ENCODE assay signal across 17 cellular contexts in genomic region chr6:3801960-3802359, GRCh38. TPM values are rescaled to one million over a fixed set of nuclear protein-coding genes. Genes with fewer than 3 reads are reported as not detected.
DNase-seq lines count a peak whose midpoint lies in the region; ATAC-seq and TF ChIP-seq lines count a peak whose summit lies in the region.
"Had no signal": no experiment of that assay in that cellular context is flagged by ENCODE, and none has a peak within 500 bp of the region (broad histone marks: within the 10 kb centered on the region; RNA-seq: fewer than 3 reads in every experiment).

No MANE protein-coding gene starts in this region.

- TF ChIP-seq CTCF in GM06990 (IDR thresholded peaks at IDR 0.05; ENCODE audit: insufficient read depth, low read length, poor library complexity, severe bottlenecking) (no peak), mesothelial cell of epicardium (IDR thresholded peaks at IDR 0.05; ENCODE audit: unreplicated experiment) (no peak)

- no peak overlapping the region for H3K4me3 ChIP-seq in GM06990 (replicated peaks; ENCODE audit: low read depth, low read length)
- H3K4me3 ChIP-seq: adrenal gland had no signal

- no peaks in the 10 kb centered on the region for H3K36me3 Mint-ChIP-seq in mesothelial cell of epicardium
- H3K36me3 Mint-ChIP-seq: WTC11 had no signal

- intact Hi-C loops in head of caudate nucleus (cut with DNase I) (no loop called here), left colon (cut with DNase I, micrococcal nuclease) (no loop called here)

- ATAC-seq in GM18909 (IDR thresholded peaks at IDR 0.05; ENCODE audit: poor library complexity, unreplicated experiment): peak; percentile 71
- peak; percentile 49 for ATAC-seq in HG03354 (IDR thresholded peaks at IDR 0.05; ENCODE audit: poor library complexity, severe bottlenecking, unreplicated experiment)
- no peak for ATAC-seq in left colon
- ATAC-seq: Panc1 had no signal

- no peaks in the 10 kb centered on the region for H3K36me3 ChIP-seq in GM06990 (ENCODE audit: control insufficient read depth, insufficient read depth, low read length)
- H3K36me3 ChIP-seq: adrenal gland had no signal

- no peaks in the 10 kb centered on the region for H3K27me3 Mint-ChIP-seq in mesothelial cell of epicardium (ENCODE audit: low read depth)
- H3K27me3 Mint-ChIP-seq: stimulated activated naive CD8-positive, alpha-beta T cell treated with anti-CD3 and anti-CD28 coated beads, Interleukin-15, Interleukin-2, amounts not matched to agents 100 ng/mL and 50 ng/mL, for 24 hours had no signal

- H3K4me3 Mint-ChIP-seq in mesothelial cell of epicardium: no peak overlapping the region
- H3K4me3 Mint-ChIP-seq: stimulated activated naive CD8-positive, alpha-beta T cell treated with anti-CD3 and anti-CD28 coated beads, Interleukin-15, Interleukin-2, amounts not matched to agents 100 ng/mL and 50 ng/mL, for 24 hours; WTC11 had no signal

- H3K4me1 Mint-ChIP-seq in mesothelial cell of epicardium: peaks cover 45% of the 10 kb centered on the region

- no peaks in the 10 kb centered on the region for H3K27me3 ChIP-seq in GM06990 (replicated peaks; ENCODE audit: control insufficient read depth, insufficient read depth, low read length)
- H3K27me3 ChIP-seq: adrenal gland had no signal

- H3K27ac Mint-ChIP-seq in mesothelial cell of epicardium: peak overlapping the region; percentile 3
- H3K27ac Mint-ChIP-seq: stimulated activated naive CD8-positive, alpha-beta T cell treated with anti-CD3 and anti-CD28 coated beads, Interleukin-15, Interleukin-2, amounts not matched to agents 100 ng/mL and 50 ng/mL, for 24 hours; WTC11 had no signal

- H3K9me3 Mint-ChIP-seq in mesothelial cell of epicardium: no peaks in the 10 kb centered on the region
- H3K9me3 Mint-ChIP-seq: stimulated activated naive CD8-positive, alpha-beta T cell treated with anti-CD3 and anti-CD28 coated beads, Interleukin-15, Interleukin-2, amounts not matched to agents 100 ng/mL and 50 ng/mL, for 24 hours; WTC11 had no signal

- DNase-seq in GM06990 (ENCODE audit: extremely low read depth, insufficient read length) (peak; percentile 47), mesothelial cell of epicardium (ENCODE audit: low spot score in 2 of 2, unreplicated experiment in 2 of 2) (no peak), NCI-H69 (lab: John Stamatoyannopoulos, UW) (no peak), A172 (ENCODE audit: low spot score) (no peak), head of caudate nucleus (no peak), left colon (no peak)
- DNase-seq: activated T-cell treated with anti-CD3 and anti-CD28 coated beads for 4 hours, adrenal gland, cerebellar nuclear complex, NCI-H1694, NCI-H524, nucleus accumbens had no signal

RNA-seq across cellular contexts. Expression of gene FAM50B, which starts 47.2 kb away (rescaled TPM):
- 7.0 to 7.9 TPM (median 7.1 TPM) in 3 replicates for total RNA-seq in mesothelial cell of epicardium
- 5.0 and 5.8 TPM in 2 replicates for total RNA-seq in A172 (2014; rRNA removed; shearing (Covaris generic))
- 1 to 10 TPM; 2.7 to 5.1 TPM for total RNA-seq in left colon

RNA-seq across cellular contexts. Expression of gene PXDC1, which starts 50.4 kb away (rescaled TPM):
- 33.1 to 34.5 TPM (median 33.8 TPM) in 3 replicates for total RNA-seq in mesothelial cell of epicardium
- 38.6 and 50.8 TPM in 2 replicates for total RNA-seq in A172 (2014; rRNA removed; shearing (Covaris generic))
- 1 to 10 TPM; 4.3 to 9.6 TPM for total RNA-seq in left colon
